In the genomic region with DNA sequence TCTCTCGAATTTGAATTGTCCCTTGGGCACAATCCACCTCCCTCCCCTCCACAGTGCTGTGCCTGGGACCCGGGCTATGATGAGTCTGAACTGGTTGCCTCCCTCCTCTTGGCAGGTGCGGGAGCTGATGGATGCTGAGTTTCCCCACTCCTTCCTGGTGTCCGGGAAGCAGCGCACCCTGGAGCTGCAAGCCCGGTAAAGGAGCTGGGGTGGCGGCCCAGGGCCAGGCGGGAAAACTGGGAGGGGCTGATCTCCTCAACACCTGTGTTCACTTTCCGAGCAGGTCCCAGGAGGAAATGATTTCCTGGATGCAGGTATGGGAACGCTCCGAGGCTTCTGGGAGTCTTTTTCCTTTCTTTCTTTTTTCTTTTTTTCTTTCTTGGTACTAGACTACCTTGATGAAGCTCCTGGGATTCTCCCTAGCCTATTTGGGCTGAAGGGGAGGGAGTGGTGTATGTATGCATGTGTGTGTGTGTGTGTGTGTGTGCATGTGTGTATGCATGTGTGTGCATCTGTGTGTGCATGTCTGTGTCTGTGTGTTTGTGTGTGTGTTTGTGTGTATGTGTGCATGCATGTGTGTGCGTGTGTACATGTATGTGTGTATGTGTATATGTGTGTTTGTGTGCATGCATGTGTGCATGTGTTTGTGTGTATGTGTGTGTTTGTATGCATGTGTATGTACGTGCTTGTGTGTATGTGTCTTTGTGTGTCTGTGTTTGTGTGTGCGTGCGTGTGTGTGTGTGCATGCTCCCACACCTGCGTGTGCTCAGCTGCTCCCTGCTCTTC, we compare ENCODE assay signal across 16 cellular contexts. TPM values are rescaled to one million over a fixed set of nuclear protein-coding genes. Genes with fewer than 3 reads are reported as not detected.
A peak's percentile ranks its signal among the peaks of the same experiment; 100 is the strongest.
DNase-seq lines count a peak whose midpoint lies in the region; ATAC-seq, FAIRE-seq and TF ChIP-seq lines count a peak whose summit lies in the region.
"Had no signal": no experiment of that assay in that cellular context is flagged by ENCODE, and none has a peak within 500 bp of the region (broad histone marks: within the 10 kb centered on the region; RNA-seq: fewer than 3 reads in every experiment).

No MANE protein-coding gene starts in this region.

- peaks cover 71% of the 10 kb centered on the region for H3K4me1 Mint-ChIP-seq in activated CD8-positive, alpha-beta memory T cell treated with anti-CD3 and anti-CD28 coated beads, Interleukin-2, amount 10 ng/mL, durations not matched to agents 7 days and 5 days

- DNase-seq in activated CD8-positive, alpha-beta memory T cell treated with anti-CD3 and anti-CD28 coated beads, Interleukin-2, amount 10 ng/mL, durations not matched to agents 7 days and 5 days = no peak
- no peak for DNase-seq in activated CD8-positive, alpha-beta memory T cell treated with anti-CD3 and anti-CD28 coated beads, Interleukin-2, amount 50 U/mL, for 48 hours
- DNase-seq in NCI-H345 treated with DMSO at 0.1 percent for 48 hours (lab: John Stamatoyannopoulos, UW; ENCODE audit: unreplicated experiment) (peak; percentile 33), H1 (ENCODE audit: low read depth in 1 of 2, low spot score in 2 of 2) (no peak), transverse colon (peak; percentile 71), AG08395 (ENCODE audit: low spot score) (no peak)
- DNase-seq: activated T-cell treated with anti-CD3 and anti-CD28 coated beads, Interleukin-2, amount 50 U/mL, for 48 hours; anterior cingulate cortex; EL; SK-N-SH; stimulated activated CD4-positive, alpha-beta T cell treated with anti-CD3 and anti-CD28 coated beads, Interleukin-1b, Interleukin-23, amount 100 ng/mL, for 48 hours had no signal

- TF ChIP-seq CTCF in H1 (IDR thresholded peaks at IDR 0.05; ENCODE audit: control extremely low read depth in 1 of 3, insufficient read depth in 1 of 3, low read depth in 1 of 3, low read length in 3 of 3) (no peak), transverse colon (IDR thresholded peaks at IDR 0.05) (no peak)

- no peak overlapping the region; the same call in 1 of the 2 replicates for H2BK20ac ChIP-seq in H1 (ENCODE audit: low read length)

- no peaks in the 10 kb centered on the region for H3K23me2 ChIP-seq in H1 (ENCODE audit: low read depth, low read length)

- no peaks in the 10 kb centered on the region for H3K9me3 Mint-ChIP-seq in activated CD8-positive, alpha-beta memory T cell treated with anti-CD3 and anti-CD28 coated beads, Interleukin-2, amount 10 ng/mL, durations not matched to agents 7 days and 5 days (ENCODE audit: low read depth)

- peaks cover 28% of the 10 kb centered on the region for H3K36me3 Mint-ChIP-seq in activated CD8-positive, alpha-beta memory T cell treated with anti-CD3 and anti-CD28 coated beads, Interleukin-2, amount 10 ng/mL, durations not matched to agents 7 days and 5 days

- no peak overlapping the region for H4K5ac ChIP-seq in H1 (ENCODE audit: insufficient read length, low read depth, low read length)

- H3K27ac Mint-ChIP-seq in activated CD8-positive, alpha-beta memory T cell treated with anti-CD3 and anti-CD28 coated beads, Interleukin-2, amount 10 ng/mL, durations not matched to agents 7 days and 5 days = peak overlapping the region; percentile 85

- H3K9ac ChIP-seq in H1 (replicated peaks in 1 of 4; ENCODE audit: extremely low read depth in 1 of 4, low read depth in 3 of 4, low read length in 3 of 4) = no peak overlapping the region
- H3K9ac ChIP-seq: SK-N-SH had no signal

- H4K20me1 ChIP-seq in H1 (replicated peaks in 1 of 2; ENCODE audit: control insufficient read depth in 1 of 2, insufficient read depth in 2 of 2, low read length in 2 of 2) = peaks cover 0 to 3% of the 10 kb centered on the region in 2 experiments

- no peak overlapping the region for H3K56ac ChIP-seq in H1 (replicated peaks; ENCODE audit: insufficient read length, low read depth, low read length)

- H3K9me3 ChIP-seq in H1 (ENCODE audit: insufficient read depth in 2 of 2, low read depth in 1 of 2, low read length in 1 of 2) = no peaks in the 10 kb centered on the region
- H3K9me3 ChIP-seq in transverse colon = no peaks in the 10 kb centered on the region
- H3K9me3 ChIP-seq: SK-N-SH had no signal

- H3K23ac ChIP-seq in H1 (ENCODE audit: insufficient read length) = no peak overlapping the region

- peak overlapping the region in 1 of 2 experiments; percentile 26; a peak in 1 of 4 replicates for H3K4me2 ChIP-seq in H1 (ENCODE audit: insufficient read depth in 1 of 2, low read depth in 2 of 2, low read length in 2 of 2)
- H3K4me2 ChIP-seq: SK-N-SH had no signal

- H3K4me1 ChIP-seq in H1 (replicated peaks in 1 of 4; ENCODE audit: control insufficient read depth in 3 of 4, insufficient read depth in 4 of 4, low read length in 3 of 4) (peaks cover 0 to 5% (median 3%) of the 10 kb centered on the region in 4 experiments; a peak in 5 of 7 replicates), transverse colon (peaks cover 0 to 19% (median 8%) of the 10 kb centered on the region in 4 donors)

- intact Hi-C loops in transverse colon (cut with DNase I; ENCODE audit: low total_unique reads) = no loop called here

- no peak overlapping the region for H2BK120ac ChIP-seq in H1 (replicated peaks; ENCODE audit: low read depth, low read length)

- H3K79me2 ChIP-seq in H1 (ENCODE audit: control insufficient read depth in 1 of 2, insufficient read depth in 2 of 2, low read length in 2 of 2) = no peaks in the 10 kb centered on the region

- no peak overlapping the region; the same call in 1 of the 2 replicates for H3K18ac ChIP-seq in H1 (ENCODE audit: extremely low read depth, low read length)

- no peak overlapping the region for H3K14ac ChIP-seq in H1 (ENCODE audit: insufficient read length)

- H2BK12ac ChIP-seq in H1 (ENCODE audit: low read depth, low read length) = peak overlapping the region; percentile 7; the same call in 1 of the 2 replicates

- no peak for TF ChIP-seq POLR2A in H1 (IDR thresholded peaks at IDR 0.05; ENCODE audit: control extremely low read depth in 1 of 2, low read depth in 2 of 2, low read length in 2 of 2)
- TF ChIP-seq POLR2A in transverse colon (IDR thresholded peaks at IDR 0.05) = no peak

- H2BK5ac ChIP-seq in H1 (ENCODE audit: low read depth, low read length) = no peak overlapping the region

- H3K36me3 ChIP-seq in H1 (ENCODE audit: control insufficient read depth in 2 of 4, insufficient read depth in 4 of 4, low read length in 3 of 4) (no peaks in the 10 kb centered on the region), transverse colon (no peaks in the 10 kb centered on the region)

- H3K4me3 ChIP-seq in H1 (ENCODE audit: extremely low read depth in 1 of 4, insufficient read depth in 2 of 4, low read depth in 3 of 4, low read length in 4 of 4) = no peak overlapping the region
- no peak overlapping the region for H3K4me3 ChIP-seq in transverse colon

- H2AFZ ChIP-seq in H1 (ENCODE audit: low read length) = 0 out of 2 replicates have a peak overlapping the region, but pooled peaks have one; percentile 70

- no peak overlapping the region for H3K4me3 Mint-ChIP-seq in activated CD8-positive, alpha-beta memory T cell treated with anti-CD3 and anti-CD28 coated beads, Interleukin-2, amount 10 ng/mL, durations not matched to agents 7 days and 5 days

- FAIRE-seq in H1 (lab: Jason Lieb, UNC) = no peak

- peak overlapping the region; percentile 34 for H4K91ac ChIP-seq in H1 (replicated peaks; ENCODE audit: insufficient read length, low read length)

- H3K27me3 ChIP-seq in H1 (replicated peaks in 1 of 4; ENCODE audit: control insufficient read depth in 3 of 4, extremely low read depth in 1 of 4, insufficient read depth in 3 of 4, low read length in 3 of 4) = no peaks in the 10 kb centered on the region
- no peaks in the 10 kb centered on the region for H3K27me3 ChIP-seq in transverse colon

- no peak overlapping the region for H3K4ac ChIP-seq in H1 (replicated peaks; ENCODE audit: insufficient read length, low read depth, low read length)

- peak overlapping the region; percentile 18 for H2AK5ac ChIP-seq in H1 (ENCODE audit: low read depth, low read length)

- WGBS in H1 (ENCODE audit: extremely low coverage in 1 of 2, insufficient coverage in 1 of 2, insufficient read length in 1 of 2, insufficient replicate concordance in 2 of 2, low coverage in 1 of 2, low lambda C conversion rate in 2 of 2, missing lambda C conversion rate in 1 of 2), 2 experiments = 65% methylated on average over 16 of the region's 16 CpGs; no CpG with 5 or more reads in 1 of the 2 experiments
- WGBS in transverse colon (ENCODE audit: low coverage in 1 of 2), 2 donors = 51 to 65% methylated on average over 3 to 16 of the region's 16 CpGs

- in situ Hi-C loops in transverse colon (cut with MboI; ENCODE audit: low pct_ligation_motif_present in 1 of 4, low pct_unique_long_range_greater_than_20kb in 1 of 4, low sequenced_read_pairs in 3 of 4) = loop anchor here (10.0 to 25.0 kb wide), 4 partner anchors 133 to 258 kb away; a partner anchor contains a TSS

- no peak overlapping the region for H3K27ac ChIP-seq in H1 (ENCODE audit: low read depth, low read length)
- no peak overlapping the region for H3K27ac ChIP-seq in transverse colon

- TF ChIP-seq EP300 in H1 (IDR thresholded peaks at IDR 0.05; ENCODE audit: borderline replicate concordance in 1 of 2, low read depth in 2 of 2, low read length in 2 of 2) (no peak), transverse colon (IDR thresholded peaks at IDR 0.05; ENCODE audit: low read depth) (no peak)

- ATAC-seq in activated CD8-positive, alpha-beta memory T cell treated with anti-CD3 and anti-CD28 coated beads, Interleukin-2, amount 10 ng/mL, durations not matched to agents 7 days and 5 days = no peak
- ATAC-seq in HG03342 (IDR thresholded peaks at IDR 0.05; ENCODE audit: unreplicated experiment) (no peak), GM19463 (IDR thresholded peaks at IDR 0.05; ENCODE audit: unreplicated experiment) (no peak)
- ATAC-seq: activated CD4-positive, CD25-positive, alpha-beta regulatory T cell treated with anti-CD3 and anti-CD28 coated beads, Interleukin-2, amount 50 U/mL, for 24 hours had no signal

- POLR2A ChIA-PET in H1 (lab: Charles Lee; ENCODE audit: partially characterized antibody) = interaction anchor here (0.8 to 2.5 kb wide), 4 partner anchors 9 to 200 kb away, joined by 3 to 11 read pairs (median 5); a partner anchor contains a TSS

- no peak overlapping the region for H4K8ac ChIP-seq in H1 (ENCODE audit: extremely low read depth, insufficient read depth, low read length)

- no peak for TF ChIP-seq RAD21 in H1 (IDR thresholded peaks at IDR 0.05 in 1 of 2, conservative IDR thresholded peaks at IDR 0.05 in 1 of 2; ENCODE audit: low read depth in 2 of 2, low read length in 2 of 2)

- peak overlapping the region; percentile 1; the same call in 1 of the 2 replicates for H2BK15ac ChIP-seq in H1 (ENCODE audit: low read length)

- H3K27me3 Mint-ChIP-seq in activated CD8-positive, alpha-beta memory T cell treated with anti-CD3 and anti-CD28 coated beads, Interleukin-2, amount 10 ng/mL, durations not matched to agents 7 days and 5 days = no peaks in the 10 kb centered on the region

- CTCF ChIA-PET in activated CD8-positive, alpha-beta memory T cell treated with anti-CD3 and anti-CD28 coated beads, Interleukin-2, amount 10 ng/mL, durations not matched to agents 7 days and 5 days (lab: Charles Lee) = interaction anchor here (1.0 to 20.7 kb wide), 21 partner anchors 17 to 671 kb away, joined by 3 to 899 read pairs (median 14); a partner anchor contains a TSS
- CTCF ChIA-PET in H1 (lab: Charles Lee; ENCODE audit: partially characterized antibody) = interaction anchor here (0.7 to 28.1 kb wide), 33 partner anchors 9 to 303 kb away, joined by 3 to 866 read pairs (median 5); a partner anchor contains a TSS

- no peaks in the 10 kb centered on the region for H3K79me1 ChIP-seq in H1 (ENCODE audit: low read depth, low read length)

RNA-seq across cellular contexts. Expression of a gene that starts 15.2 kb away (rescaled TPM):
- 10 to 100 TPM; 15.6 to 26.3 TPM for total RNA-seq in activated CD8-positive, alpha-beta memory T cell treated with anti-CD3 and anti-CD28 coated beads, Interleukin-2, amount 10 ng/mL, durations not matched to agents 7 days and 5 days
- total RNA-seq in H1 (2021; fragmentation: NEBNext Ultra II Directional; extraction: Animal tissue kit (Norgen Biotek cat#: 25700)) = 0.19 and 0.32 TPM in 2 replicates
- polyA plus RNA-seq in H1 (2011; rRNA removed) = 0.12 and 0.24 TPM in 2 replicates
- polyA plus RNA-seq in H1 (2011; cell fraction: cytosol; rRNA removed) = 0.18 TPM
- 0.76 TPM for polyA plus RNA-seq in H1 (2011; cell fraction: nucleus; rRNA removed)
- polyA plus RNA-seq in H1 (2012, experiment 1 of 2) = 0.10 to 0.13 TPM in 2 of 4 replicates, not detected in the others
- 0.09 TPM for polyA plus RNA-seq in H1 (2012, experiment 2 of 2)
- 0.24 TPM for polyA plus RNA-seq in H1 (2013, experiment 1 of 2)
- 0.22 TPM for polyA plus RNA-seq in H1 (2013, experiment 2 of 2)
- polyA minus RNA-seq in H1 (2011; rRNA and poly(A)+ RNA removed) = 0.06 and 0.56 TPM in 2 replicates
- not detected for polyA minus RNA-seq in H1 (2011; cell fraction: cytosol; rRNA and poly(A)+ RNA removed)
- polyA minus RNA-seq in H1 (2011; cell fraction: nucleus; rRNA and poly(A)+ RNA removed) = 0.70 TPM
- total RNA-seq in transverse colon = 10 to 100 TPM; 13.1 to 46.4 (median 29.6) TPM
- total RNA-seq: dermis microvascular lymphatic vessel endothelial cell, M059J had no signal
- polyA plus RNA-seq: SK-N-SH had no signal

RNA-seq across cellular contexts. Expression of a gene that starts 34.6 kb away (rescaled TPM):
- 100 to 1,000 TPM; 125 to 167 TPM for total RNA-seq in activated CD8-positive, alpha-beta memory T cell treated with anti-CD3 and anti-CD28 coated beads, Interleukin-2, amount 10 ng/mL, durations not matched to agents 7 days and 5 days
- 205 and 214 TPM in 2 replicates for total RNA-seq in H1 (2021; fragmentation: NEBNext Ultra II Directional; extraction: Animal tissue kit (Norgen Biotek cat#: 25700))
- 169 and 242 TPM in 2 replicates for polyA plus RNA-seq in H1 (2011; rRNA removed)
- polyA plus RNA-seq in H1 (2011; cell fraction: cytosol; rRNA removed) = 194 TPM
- 214 TPM for polyA plus RNA-seq in H1 (2011; cell fraction: nucleus; rRNA removed)
- 231 to 258 TPM (median 241 TPM) in 4 replicates for polyA plus RNA-seq in H1 (2012, experiment 1 of 2)
- 260 TPM for polyA plus RNA-seq in H1 (2012, experiment 2 of 2)
- 118 TPM for polyA plus RNA-seq in H1 (2013, experiment 1 of 2)
- 119 TPM for polyA plus RNA-seq in H1 (2013, experiment 2 of 2)
- polyA minus RNA-seq in H1 (2011; rRNA and poly(A)+ RNA removed) = 152 and 188 TPM in 2 replicates
- 86.4 TPM for polyA minus RNA-seq in H1 (2011; cell fraction: cytosol; rRNA and poly(A)+ RNA removed)
- polyA minus RNA-seq in H1 (2011; cell fraction: nucleus; rRNA and poly(A)+ RNA removed) = 82.3 TPM
- total RNA-seq in transverse colon = 100 to 1,000 TPM; 123 to 190 (median 152) TPM

Comparison
In these comparisons a context has a peak if more than half of its experiments do, and no peak if none do; other contexts are left out.
1. DNase-seq: peak in NCI-H345 treated with DMSO at 0.1 percent for 48 hours (single experiment) and transverse colon (single experiment); none in activated CD8-positive, alpha-beta memory T cell treated with anti-CD3 and anti-CD28 coated beads, Interleukin-2, amount 10 ng/mL, durations not matched to agents 7 days and 5 days (single experiment), activated CD8-positive, alpha-beta memory T cell treated with anti-CD3 and anti-CD28 coated beads, Interleukin-2, amount 50 U/mL, for 48 hours (single experiment), H1 (0 of 2) and AG08395 (single experiment).
2. RNA of a gene that starts 15.2 kb away (total RNA-seq): 13.1 to 46.4 TPM in transverse colon and 15.6 to 26.3 TPM in activated CD8-positive, alpha-beta memory T cell treated with anti-CD3 and anti-CD28 coated beads, Interleukin-2, amount 10 ng/mL, durations not matched to agents 7 days and 5 days; 0.19 to 0.32 TPM in H1; every median in the first group is over 10 times any median in the second.